9 cellular contexts compared by ENCODE assay signal in the genomic region with DNA sequence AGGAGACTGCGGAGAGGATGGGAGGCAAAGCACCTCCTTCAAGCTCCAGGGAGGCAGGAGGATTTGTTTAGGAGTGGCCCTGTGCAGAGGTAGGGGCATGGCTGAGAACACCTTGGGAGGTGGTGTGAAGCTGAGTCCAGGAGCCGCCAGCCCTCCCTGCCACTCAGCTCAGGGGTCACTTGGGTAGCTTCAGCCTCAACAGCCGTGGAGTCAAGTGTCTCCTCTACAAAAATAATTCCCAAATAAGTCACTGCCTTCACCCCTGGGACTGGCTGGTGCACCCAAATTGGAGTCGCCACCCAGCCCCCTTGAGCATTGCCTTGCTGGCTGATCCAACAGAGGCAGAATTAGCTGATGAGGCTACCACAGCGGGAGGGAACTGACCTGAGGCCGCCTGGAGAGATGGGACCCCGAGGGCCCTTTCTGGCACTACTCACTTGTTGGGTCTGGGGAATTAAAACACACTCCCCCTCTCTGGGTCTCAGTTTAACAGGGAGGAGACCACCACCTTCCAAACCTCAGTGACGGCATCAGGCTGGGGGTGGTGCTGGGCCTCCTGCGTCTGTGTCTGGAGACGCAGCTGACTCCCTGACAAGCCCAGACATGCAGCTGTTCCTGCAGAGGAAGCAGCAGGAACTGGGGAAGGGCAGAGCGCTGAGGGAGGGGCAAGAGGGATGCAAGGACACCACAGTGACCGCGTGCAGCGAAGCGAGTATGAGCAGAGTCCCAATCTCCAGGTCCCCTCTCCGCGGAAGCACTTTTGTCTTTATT.
A peak's percentile ranks its signal among the peaks of the same experiment; 100 is the strongest.
DNase-seq lines count a peak whose midpoint lies in the region; ATAC-seq, FAIRE-seq and TF ChIP-seq lines count a peak whose summit lies in the region.
"Had no signal": no experiment of that assay in that cellular context is flagged by ENCODE, and none has a peak within 500 bp of the region (broad histone marks: within the 10 kb centered on the region; RNA-seq: fewer than 3 reads in every experiment).

No MANE protein-coding gene starts in this region.

- no peaks in the 10 kb centered on the region for H4K20me1 ChIP-seq in keratinocyte (ENCODE audit: control insufficient read depth, extremely low read depth, insufficient read depth, low read length)

- H3K4me3 ChIP-seq in body of pancreas (no peak overlapping the region), keratinocyte (ENCODE audit: control insufficient read depth in 2 of 3, extremely low read depth in 1 of 3, insufficient read depth in 2 of 3, low read depth in 1 of 3, low read length in 3 of 3) (peak overlapping the region in 1 of 3 experiments; percentile 32), tibial nerve (no peak overlapping the region)

- H3K4me2 ChIP-seq in keratinocyte (ENCODE audit: control insufficient read depth, extremely low read depth, insufficient read depth, low read depth, low read length), result peak overlapping the region; percentile 78

- peak; percentile 69 for DNase-seq in DMS53 treated with DMSO at 0.1 percent for 48 hours (lab: John Stamatoyannopoulos, UW; ENCODE audit: unreplicated experiment)
- peak; percentile 76 to 92 for DNase-seq in NCI-H2081 (lab: John Stamatoyannopoulos, UW)
- DNase-seq in body of pancreas, result peak in 3 of 4 donors; percentile 35 to 58 (median 50)
- peak; percentile 71 for DNase-seq in keratinocyte (ENCODE audit: low read depth, low spot score)
- DNase-seq in tibial nerve (ENCODE audit: low spot score in 2 of 2), result peak in 1 of 2 donors; percentile 34
- no peak for DNase-seq in GOT3 (lab: John Stamatoyannopoulos, UW)

- FAIRE-seq in keratinocyte (lab: Jason Lieb, UNC), result no peak

- dilution Hi-C loops in keratinocyte (cut with MboI; ENCODE audit: extremely low pct_ligation_motif_present, low sequenced_read_pairs), result loop anchor here (25.0 kb wide), 1 partner anchor 92 kb away; a partner anchor contains a TSS

- H3K9me1 ChIP-seq in keratinocyte (ENCODE audit: control insufficient read depth, extremely low read depth, insufficient read depth, low read length), result no peaks in the 10 kb centered on the region

- intact Hi-C loops in body of pancreas (cut with DNase I), result loop anchor here (5.0 to 10.0 kb wide), 2 partner anchors 102 to 169 kb away; no protein-coding TSS in a partner anchor

- H3K27me3 ChIP-seq in body of pancreas (no peaks in the 10 kb centered on the region), keratinocyte (ENCODE audit: control insufficient read depth, extremely low read depth, insufficient read depth, low read length) (no peaks in the 10 kb centered on the region), tibial nerve (no peaks in the 10 kb centered on the region)

- peak overlapping the region; percentile 56 for H3K9ac ChIP-seq in keratinocyte (ENCODE audit: control insufficient read depth, extremely low read depth, insufficient read depth, low read length)

- H3K27ac ChIP-seq in body of pancreas, result peak overlapping the region in 2 of 4 donors; percentile 6 to 15
- peak overlapping the region; percentile 63 for H3K27ac ChIP-seq in keratinocyte (ENCODE audit: control insufficient read depth, insufficient read depth, low read length)
- peak overlapping the region; percentile 41 to 79 (median 56) for H3K27ac ChIP-seq in tibial nerve

- TF ChIP-seq CTCF in body of pancreas (IDR thresholded peaks at IDR 0.05), result no peak
- no peak for TF ChIP-seq CTCF in keratinocyte (optimal IDR thresholded peaks at IDR 0.05 in 1 of 3, IDR thresholded peaks at IDR 0.05 in 1 of 3, conservative IDR thresholded peaks at IDR 0.05 in 1 of 3; ENCODE audit: extremely low read depth in 1 of 3, insufficient read depth in 2 of 3, low read length in 3 of 3)
- TF ChIP-seq CTCF in tibial nerve (IDR thresholded peaks at IDR 0.05), result no peak

- WGBS in body of pancreas, 2 donors, result 64 to 65% methylated on average over 12 to 17 of the region's 17 CpGs
- WGBS in tibial nerve, 2 donors, result 43 to 52% methylated on average over 16 to 17 of the region's 17 CpGs

- TF ChIP-seq EP300 in tibial nerve (IDR thresholded peaks at IDR 0.05), result peak; percentile 14 to 39

- H3K9me3 ChIP-seq in body of pancreas (no peaks in the 10 kb centered on the region), keratinocyte (ENCODE audit: control insufficient read depth, low read depth, low read length) (no peaks in the 10 kb centered on the region), tibial nerve (no peaks in the 10 kb centered on the region)

- no peaks in the 10 kb centered on the region for H3K79me2 ChIP-seq in keratinocyte (ENCODE audit: control insufficient read depth, insufficient read depth, low read length)

- TF ChIP-seq POLR2A in body of pancreas (IDR thresholded peaks at IDR 0.05), result no peak
- TF ChIP-seq POLR2A in tibial nerve (IDR thresholded peaks at IDR 0.05), result no peak

- no peaks in the 10 kb centered on the region for H3K36me3 ChIP-seq in body of pancreas (replicated peaks in 1 of 2; ENCODE audit: insufficient read depth in 1 of 2, low read depth in 2 of 2)
- no peaks in the 10 kb centered on the region for H3K36me3 ChIP-seq in keratinocyte (ENCODE audit: control insufficient read depth in 2 of 2, extremely low read depth in 1 of 2, insufficient read depth in 2 of 2, low read length in 2 of 2)
- no peaks in the 10 kb centered on the region for H3K36me3 ChIP-seq in tibial nerve

- H3K4me1 ChIP-seq in body of pancreas (peaks cover 53% of the 10 kb centered on the region), keratinocyte (ENCODE audit: control insufficient read depth, extremely low read depth, insufficient read depth, low read length) (peaks cover 59% of the 10 kb centered on the region), tibial nerve (peaks cover 0 to 68% (median 42%) of the 10 kb centered on the region in 4 donors)

- H2AFZ ChIP-seq in keratinocyte (ENCODE audit: control insufficient read depth, low read length), result peak overlapping the region; percentile 35

- ATAC-seq in body of pancreas (no peak), HG02970 (IDR thresholded peaks at IDR 0.05; ENCODE audit: low FRiP score, unreplicated experiment) (no peak), GM18517 (IDR thresholded peaks at IDR 0.05; ENCODE audit: unreplicated experiment) (no peak)
- ATAC-seq: activated naive CD4-positive, alpha-beta T cell treated with anti-CD3 and anti-CD28 coated beads, Interleukin-2, amount 50 U/mL, for 72 hours had no signal
